17 cellular contexts compared by ENCODE assay signal in genomic region chr2:102069311-102069974, GRCh38.
DNase-seq lines count a peak whose midpoint lies in the region; TF ChIP-seq lines count a peak whose summit lies in the region.
"Had no signal": no experiment of that assay in that cellular context is flagged by ENCODE, and none has a peak within 500 bp of the region (broad histone marks: within the 10 kb centered on the region; RNA-seq: fewer than 3 reads in every experiment).

No MANE protein-coding gene starts in this region.

- H3K9me3 Mint-ChIP-seq in nephron progenitor cell, result peaks cover 8% of the 10 kb centered on the region
- H3K9me3 Mint-ChIP-seq: neural progenitor cell had no signal

- no peak overlapping the region for H3K4ac ChIP-seq in mesendoderm (ENCODE audit: low read depth, low read length)

- H3K9me3 ChIP-seq in SJSA1 (replicated peaks) (no peaks in the 10 kb centered on the region), esophagus muscularis mucosa (no peaks in the 10 kb centered on the region), testis (no peaks in the 10 kb centered on the region)
- H3K9me3 ChIP-seq: Peyer's patch had no signal

- H3K4me1 Mint-ChIP-seq in nephron progenitor cell, result peaks cover 41% of the 10 kb centered on the region

- no peak for TF ChIP-seq CTCF in esophagus muscularis mucosa (IDR thresholded peaks at IDR 0.05)
- TF ChIP-seq CTCF in testis (IDR thresholded peaks at IDR 0.05), result no peak
- no peak for TF ChIP-seq CTCF in nephron progenitor cell (IDR thresholded peaks at IDR 0.05)

- H3K27ac ChIP-seq in SJSA1, result peak overlapping the region; percentile 60; the same call in 1 of the 2 replicates
- peak overlapping the region; percentile 10 to 75 (median 44) for H3K27ac ChIP-seq in esophagus muscularis mucosa (replicated peaks in 1 of 4)
- H3K27ac ChIP-seq in mesendoderm (ENCODE audit: low read depth, low read length), result no peak overlapping the region
- peak overlapping the region; percentile 77 to 82 for H3K27ac ChIP-seq in testis
- H3K27ac ChIP-seq: neural progenitor cell had no signal

- DNase-seq in SJSA1 (ENCODE audit: low read depth in 1 of 2, low spot score in 2 of 2) (no peak), esophagus muscularis mucosa (ENCODE audit: extremely low spot score) (no peak), mesendoderm (peak; percentile 22), testis (peak; percentile 81), nephron progenitor cell (no peak), NCI-H526 treated with DMSO at 0.1 percent for 48 hours (lab: John Stamatoyannopoulos, UW) (no peak), middle frontal gyrus (ENCODE audit: extremely low spot score, low spot score) (no peak)
- no peak for DNase-seq in activated CD4-positive, CD25-positive, alpha-beta regulatory T cell (lab: John Stamatoyannopoulos, UW)
- DNase-seq: activated CD4-positive, alpha-beta T cell treated with anti-CD3 and anti-CD28 coated beads for 1 hour; NCI-H1694; NCI-H510A; stimulated activated CD4-positive, alpha-beta T cell treated with anti-CD3 and anti-CD28 coated beads, Interleukin-12 subunit alpha, Interleukin-12 subunit beta, amount 100 ng/mL, for 4 hours had no signal

- no peak overlapping the region for H2AK5ac ChIP-seq in mesendoderm (ENCODE audit: low read length)

- no peaks in the 10 kb centered on the region for H3K79me2 ChIP-seq in mesendoderm (ENCODE audit: control insufficient read depth, insufficient read depth, low read length)

- no peaks in the 10 kb centered on the region for H3K79me1 ChIP-seq in mesendoderm (ENCODE audit: low read length)

- H2BK120ac ChIP-seq in mesendoderm (ENCODE audit: low read depth, low read length), result no peak overlapping the region

- no peaks in the 10 kb centered on the region for H3K27me3 Mint-ChIP-seq in nephron progenitor cell (ENCODE audit: low read depth, poor library complexity)
- H3K27me3 Mint-ChIP-seq: activated naive CD8-positive, alpha-beta T cell had no signal

- no peak overlapping the region for H3K4me3 Mint-ChIP-seq in nephron progenitor cell
- H3K4me3 Mint-ChIP-seq: activated naive CD8-positive, alpha-beta T cell; B cell; neural progenitor cell had no signal

- H4K8ac ChIP-seq in mesendoderm (ENCODE audit: low read depth, low read length), result no peak overlapping the region

- intact Hi-C loops in esophagus muscularis mucosa (cut with DNase I) (no loop called here), testis (cut with DNase I; ENCODE audit: low total_unique reads) (no loop called here)

- no peak overlapping the region for H3K4me2 ChIP-seq in mesendoderm (ENCODE audit: low read length)
- H3K4me2 ChIP-seq: neural progenitor cell had no signal

- no peak for TF ChIP-seq POLR2A in esophagus muscularis mucosa (IDR thresholded peaks at IDR 0.05; ENCODE audit: low read depth)
- TF ChIP-seq POLR2A in testis (IDR thresholded peaks at IDR 0.05), result no peak

- no peak overlapping the region for H3K4me3 ChIP-seq in SJSA1
- H3K4me3 ChIP-seq in esophagus muscularis mucosa, result no peak overlapping the region
- H3K4me3 ChIP-seq in mesendoderm (ENCODE audit: low read length), result no peak overlapping the region
- no peak overlapping the region for H3K4me3 ChIP-seq in testis
- H3K4me3 ChIP-seq: neural progenitor cell had no signal

- H4K5ac ChIP-seq in mesendoderm (ENCODE audit: low read length), result no peak overlapping the region

- no peak overlapping the region for H3K27ac Mint-ChIP-seq in nephron progenitor cell
- H3K27ac Mint-ChIP-seq: activated naive CD8-positive, alpha-beta T cell; B cell; neural progenitor cell had no signal

- 93% methylated on average over 8 of the region's 8 CpGs for WGBS in esophagus muscularis mucosa
- WGBS in mesendoderm (ENCODE audit: extremely low coverage, insufficient coverage, low lambda C conversion rate), result no CpG with 5 or more reads among the region's 8 CpGs
- WGBS in testis, 2 donors, result 74 to 75% methylated on average over 8 of the region's 8 CpGs

- peaks cover 44% of the 10 kb centered on the region for H3K4me1 ChIP-seq in SJSA1 (replicated peaks)
- peaks cover 34 to 35% (median 34%) of the 10 kb centered on the region in 4 donors for H3K4me1 ChIP-seq in esophagus muscularis mucosa
- no peaks in the 10 kb centered on the region for H3K4me1 ChIP-seq in mesendoderm (ENCODE audit: control insufficient read depth, low read depth, low read length)
- peaks cover 23% of the 10 kb centered on the region for H3K4me1 ChIP-seq in testis
- H3K4me1 ChIP-seq: neural progenitor cell had no signal

- H3K23ac ChIP-seq in mesendoderm (ENCODE audit: low read length), result no peak overlapping the region

- no peaks in the 10 kb centered on the region for H3K36me3 Mint-ChIP-seq in nephron progenitor cell (ENCODE audit: low read depth)
- H3K36me3 Mint-ChIP-seq: activated naive CD8-positive, alpha-beta T cell had no signal

- no peak overlapping the region for H3K56ac ChIP-seq in mesendoderm (ENCODE audit: low read length)

- H3K36me3 ChIP-seq in SJSA1 (no peaks in the 10 kb centered on the region), esophagus muscularis mucosa (no peaks in the 10 kb centered on the region), mesendoderm (ENCODE audit: control insufficient read depth, insufficient read depth, low read length) (no peaks in the 10 kb centered on the region), testis (ENCODE audit: low read depth, missing control alignments) (no peaks in the 10 kb centered on the region)
- H3K36me3 ChIP-seq: heart right ventricle, neural progenitor cell, Peyer's patch had no signal

- H2BK15ac ChIP-seq in mesendoderm (replicated peaks; ENCODE audit: low read depth), result no peak overlapping the region

- H3K27me3 ChIP-seq in SJSA1 (replicated peaks) (no peaks in the 10 kb centered on the region), esophagus muscularis mucosa (no peaks in the 10 kb centered on the region), mesendoderm (ENCODE audit: insufficient read depth, low read length, poor library complexity) (no peaks in the 10 kb centered on the region), testis (no peaks in the 10 kb centered on the region)
- H3K27me3 ChIP-seq: heart right ventricle, neural progenitor cell, Peyer's patch had no signal

- H3K9ac ChIP-seq in mesendoderm (ENCODE audit: low read length), result no peak overlapping the region
- H3K9ac ChIP-seq: neural progenitor cell had no signal

- no peak overlapping the region for H2BK5ac ChIP-seq in mesendoderm (ENCODE audit: low read length)

- TF ChIP-seq EP300 in esophagus muscularis mucosa (IDR thresholded peaks at IDR 0.05), result no peak

- H3K18ac ChIP-seq in mesendoderm (ENCODE audit: low read length), result no peak overlapping the region

Comparison
In these comparisons a context has a peak if more than half of its experiments do, and no peak if none do; other contexts are left out.
1. DNase-seq: peak in mesendoderm (single experiment) and testis (single experiment); none in SJSA1 (0 of 2), esophagus muscularis mucosa (single experiment), nephron progenitor cell (single experiment), NCI-H526 treated with DMSO at 0.1 percent for 48 hours (single experiment), middle frontal gyrus (single experiment) and activated CD4-positive, CD25-positive, alpha-beta regulatory T cell (0 of 4).